ENCODE assay signal across 13 cellular contexts in genomic region chr13:109737606-109738005, GRCh38. TPM values are rescaled to one million over a fixed set of nuclear protein-coding genes. Genes with fewer than 3 reads are reported as not detected.
DNase-seq lines count a peak whose midpoint lies in the region; ATAC-seq and TF ChIP-seq lines count a peak whose summit lies in the region.
"Had no signal": no experiment of that assay in that cellular context is flagged by ENCODE, and none has a peak within 500 bp of the region (broad histone marks: within the 10 kb centered on the region; RNA-seq: fewer than 3 reads in every experiment).

No MANE protein-coding gene starts in this region.

- no peaks in the 10 kb centered on the region for H3K27me3 Mint-ChIP-seq in activated CD4-positive, alpha-beta T cell treated with anti-CD3 and anti-CD28 coated beads, Interleukin-2, amount 10 ng/mL, durations not matched to agents 24 days and 14 days

- H3K4me1 ChIP-seq in thyroid gland = no peaks in the 10 kb centered on the region
- H3K4me1 ChIP-seq: Caco-2 had no signal

- no peaks in the 10 kb centered on the region for H3K9me3 Mint-ChIP-seq in activated CD4-positive, alpha-beta T cell treated with anti-CD3 and anti-CD28 coated beads, Interleukin-2, amount 10 ng/mL, durations not matched to agents 24 days and 14 days
- H3K9me3 Mint-ChIP-seq: activated naive CD4-positive, alpha-beta T cell treated with anti-CD3 and anti-CD28 coated beads, Interleukin-2, amount 50 U/mL, for 72 hours had no signal

- no peak overlapping the region for H3K27ac ChIP-seq in thyroid gland

- H3K27me3 ChIP-seq in thyroid gland = no peaks in the 10 kb centered on the region

- TF ChIP-seq POLR2A in thyroid gland (IDR thresholded peaks at IDR 0.05) = no peak

- H3K4me1 Mint-ChIP-seq in activated CD4-positive, alpha-beta T cell treated with anti-CD3 and anti-CD28 coated beads, Interleukin-2, amount 10 ng/mL, durations not matched to agents 24 days and 14 days = peaks cover 3% of the 10 kb centered on the region

- intact Hi-C loops in activated CD4-positive, alpha-beta T cell treated with anti-CD3 and anti-CD28 coated beads, Interleukin-2, amount 10 ng/mL, durations not matched to agents 24 days and 14 days (cut with micrococcal nuclease) = no loop called here
- intact Hi-C loops in thyroid gland (cut with DNase I) = no loop called here

- 55 to 68% methylated on average over 5 of the region's 5 CpGs for WGBS in thyroid gland, 2 donors

- no peaks in the 10 kb centered on the region for H3K9me3 ChIP-seq in thyroid gland
- H3K9me3 ChIP-seq: Caco-2 had no signal

- ATAC-seq in esophagus mucosa (peak; percentile 26), GM19023 (IDR thresholded peaks at IDR 0.05; ENCODE audit: unreplicated experiment) (no peak)

- no peak for TF ChIP-seq CTCF in thyroid gland (IDR thresholded peaks at IDR 0.05)

- H3K36me3 ChIP-seq in thyroid gland = no peaks in the 10 kb centered on the region

- no peak overlapping the region for H3K4me3 Mint-ChIP-seq in activated CD4-positive, alpha-beta T cell treated with anti-CD3 and anti-CD28 coated beads, Interleukin-2, amount 10 ng/mL, durations not matched to agents 24 days and 14 days

- H3K27ac Mint-ChIP-seq in activated CD4-positive, alpha-beta T cell treated with anti-CD3 and anti-CD28 coated beads, Interleukin-2, amount 10 ng/mL, durations not matched to agents 24 days and 14 days = no peak overlapping the region

- DNase-seq in activated CD4-positive, alpha-beta T cell treated with anti-CD3 and anti-CD28 coated beads, Interleukin-2, amount 50 U/mL, for 48 hours = peak; percentile 34 to 46
- no peak for DNase-seq in activated CD4-positive, alpha-beta T cell treated with anti-CD3 and anti-CD28 coated beads, Interleukin-2, amount 10 ng/mL, durations not matched to agents 24 days and 14 days
- DNase-seq in LHCN-M2 (ENCODE audit: low read depth) (peak; percentile 66), thyroid gland (no peak), SW 1271 (lab: John Stamatoyannopoulos, UW) (no peak)
- DNase-seq in stimulated activated CD4-positive, alpha-beta T cell treated with anti-CD3 and anti-CD28 coated beads, Interleukin-12 subunit alpha, Interleukin-12 subunit beta, amount 100 ng/mL, for 48 hours (ENCODE audit: low read depth in 2 of 3, low spot score in 1 of 3) = peak in 2 of 3 donors; percentile 10 to 28
- DNase-seq: Caco-2, erythroblast, NCI-H1436 treated with DMSO at 0.1 percent for 48 hours had no signal

- no peak overlapping the region for H3K4me3 ChIP-seq in thyroid gland (replicated peaks in 1 of 3)
- H3K4me3 ChIP-seq: lung had no signal

- no peaks in the 10 kb centered on the region for H3K36me3 Mint-ChIP-seq in activated CD4-positive, alpha-beta T cell treated with anti-CD3 and anti-CD28 coated beads, Interleukin-2, amount 10 ng/mL, durations not matched to agents 24 days and 14 days (ENCODE audit: low read depth)
- H3K36me3 Mint-ChIP-seq: activated naive CD4-positive, alpha-beta T cell treated with anti-CD3 and anti-CD28 coated beads, Interleukin-2, amount 50 U/mL, for 72 hours had no signal

RNA-seq across cellular contexts. Expression of gene IRS2, which starts 48.8 kb away (rescaled TPM):
- total RNA-seq in activated CD4-positive, alpha-beta T cell treated with anti-CD3 and anti-CD28 coated beads, Interleukin-2, amount 10 ng/mL, durations not matched to agents 24 days and 14 days = 3.2 and 3.5 TPM in 2 replicates
- total RNA-seq in LHCN-M2 (2014; rRNA removed) (37.8 and 46.7 TPM in 2 replicates), esophagus mucosa (1.6 TPM), thyroid gland (10 to 100 TPM; 12.9 to 29.1 (median 17.6) TPM)
- polyA plus RNA-seq in LHCN-M2 (2012) = 17.9 TPM

Comparison
In these comparisons a context has a peak if more than half of its experiments do, and no peak if none do; other contexts are left out.
1. DNase-seq: peak in activated CD4-positive, alpha-beta T cell treated with anti-CD3 and anti-CD28 coated beads, Interleukin-2, amount 50 U/mL, for 48 hours (2 of 2), LHCN-M2 (single experiment) and stimulated activated CD4-positive, alpha-beta T cell treated with anti-CD3 and anti-CD28 coated beads, Interleukin-12 subunit alpha, Interleukin-12 subunit beta, amount 100 ng/mL, for 48 hours (2 of 3); none in activated CD4-positive, alpha-beta T cell treated with anti-CD3 and anti-CD28 coated beads, Interleukin-2, amount 10 ng/mL, durations not matched to agents 24 days and 14 days (single experiment), thyroid gland (0 of 2) and SW 1271 (0 of 2).